Comparison of ENCODE assay signal across 15 cellular contexts in genomic region chr11:10504490-10504889, GRCh38.
"Had no signal": no experiment of that assay in that cellular context is flagged by ENCODE, and none has a peak within 500 bp of the region (broad histone marks: within the 10 kb centered on the region; RNA-seq: fewer than 3 reads in every experiment).

No MANE protein-coding gene starts in this region.

- H3K4me1 ChIP-seq: pancreas, tibial artery, vagina had no signal

- DNase-seq: activated CD4-positive, alpha-beta memory T cell treated with anti-CD3 and anti-CD28 coated beads for 36 hours; activated CD4-positive, alpha-beta T cell treated with anti-CD3 and anti-CD28 coated beads for 36 hours; activated gamma-delta T cell; activated naive CD8-positive, alpha-beta T cell treated with anti-CD3 and anti-CD28 coated beads for 36 hours; activated T-cell treated with anti-CD3 and anti-CD28 coated beads, Interleukin-2, amount 50 U/mL, for 72 hours; cortex of kidney; effector CD8-positive, alpha-beta T cell; kidney glomerular epithelial cell; left ventricle myocardium superior; pancreas; stimulated activated CD4-positive, alpha-beta T cell treated with anti-CD3 and anti-CD28 coated beads, Interleukin-12 subunit alpha, Interleukin-12 subunit beta, amount 100 ng/mL, for 4 hours; stimulated activated CD4-positive, alpha-beta T cell treated with anti-CD3 and anti-CD28 coated beads, Interleukin-2, amount 100 ng/mL, for 24 hours; T-helper 2 cell; tibial artery had no signal

- H3K27me3 Mint-ChIP-seq: activated CD4-positive, alpha-beta memory T cell treated with anti-CD3 and anti-CD28 coated beads for 36 hours; activated CD4-positive, alpha-beta T cell treated with anti-CD3 and anti-CD28 coated beads for 36 hours; activated naive CD8-positive, alpha-beta T cell treated with anti-CD3 and anti-CD28 coated beads for 36 hours had no signal

- H3K9me3 Mint-ChIP-seq: activated CD4-positive, alpha-beta memory T cell treated with anti-CD3 and anti-CD28 coated beads for 36 hours; activated naive CD8-positive, alpha-beta T cell treated with anti-CD3 and anti-CD28 coated beads for 36 hours; activated T-cell treated with anti-CD3 and anti-CD28 coated beads, Interleukin-2, amount 50 U/mL, for 72 hours had no signal

- H3K27ac ChIP-seq: pancreas, tibial artery, vagina had no signal

- H3K4me1 Mint-ChIP-seq: activated CD4-positive, alpha-beta T cell treated with anti-CD3 and anti-CD28 coated beads for 36 hours; activated naive CD8-positive, alpha-beta T cell treated with anti-CD3 and anti-CD28 coated beads for 36 hours had no signal

- H3K4me3 Mint-ChIP-seq: activated CD4-positive, alpha-beta memory T cell treated with anti-CD3 and anti-CD28 coated beads for 36 hours; activated CD4-positive, alpha-beta T cell treated with anti-CD3 and anti-CD28 coated beads for 36 hours; activated naive CD8-positive, alpha-beta T cell treated with anti-CD3 and anti-CD28 coated beads for 36 hours; activated T-cell treated with anti-CD3 and anti-CD28 coated beads, Interleukin-2, amount 50 U/mL, for 72 hours had no signal

- H3K27ac Mint-ChIP-seq: activated CD4-positive, alpha-beta memory T cell treated with anti-CD3 and anti-CD28 coated beads for 36 hours; activated CD4-positive, alpha-beta T cell treated with anti-CD3 and anti-CD28 coated beads for 36 hours; activated naive CD8-positive, alpha-beta T cell treated with anti-CD3 and anti-CD28 coated beads for 36 hours; activated T-cell treated with anti-CD3 and anti-CD28 coated beads, Interleukin-2, amount 50 U/mL, for 72 hours had no signal

- H3K36me3 ChIP-seq: pancreas had no signal

- H3K9me3 ChIP-seq: pancreas, tibial artery, vagina had no signal

- ATAC-seq: activated CD4-positive, alpha-beta T cell treated with anti-CD3 and anti-CD28 coated beads for 36 hours; activated T-cell treated with anti-CD3 and anti-CD28 coated beads, Interleukin-2, amount 50 U/mL, for 72 hours had no signal

- H3K27me3 ChIP-seq: pancreas, tibial artery, vagina had no signal

- H3K4me3 ChIP-seq: pancreas, tibial artery, vagina had no signal
